1 cellular context compared by ENCODE assay signal in genomic region chr14:58151701-58152568, GRCh38.
TF ChIP-seq lines count a peak whose summit lies in the region.

A gene with protein sequence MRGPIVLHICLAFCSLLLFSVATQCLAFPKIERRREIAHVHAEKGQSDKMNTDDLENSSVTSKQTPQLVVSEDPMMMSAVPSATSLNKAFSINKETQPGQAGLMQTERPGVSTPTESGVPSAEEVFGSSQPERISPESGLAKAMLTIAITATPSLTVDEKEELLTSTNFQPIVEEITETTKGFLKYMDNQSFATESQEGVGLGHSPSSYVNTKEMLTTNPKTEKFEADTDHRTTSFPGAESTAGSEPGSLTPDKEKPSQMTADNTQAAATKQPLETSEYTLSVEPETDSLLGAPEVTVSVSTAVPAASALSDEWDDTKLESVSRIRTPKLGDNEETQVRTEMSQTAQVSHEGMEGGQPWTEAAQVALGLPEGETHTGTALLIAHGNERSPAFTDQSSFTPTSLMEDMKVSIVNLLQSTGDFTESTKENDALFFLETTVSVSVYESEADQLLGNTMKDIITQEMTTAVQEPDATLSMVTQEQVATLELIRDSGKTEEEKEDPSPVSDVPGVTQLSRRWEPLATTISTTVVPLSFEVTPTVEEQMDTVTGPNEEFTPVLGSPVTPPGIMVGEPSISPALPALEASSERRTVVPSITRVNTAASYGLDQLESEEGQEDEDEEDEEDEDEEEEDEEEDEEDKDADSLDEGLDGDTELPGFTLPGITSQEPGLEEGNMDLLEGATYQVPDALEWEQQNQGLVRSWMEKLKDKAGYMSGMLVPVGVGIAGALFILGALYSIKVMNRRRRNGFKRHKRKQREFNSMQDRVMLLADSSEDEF (minus strand): TSS chr14:58152213. CDS start chr14:58139358, 12,855 bp downstream.

TF ChIP-seq in HepG2, 621 proteins besides CTCF, POLR2A, EP300 and RAD21 (continued from another document):
- TF ChIP-seq, protein P1, sequence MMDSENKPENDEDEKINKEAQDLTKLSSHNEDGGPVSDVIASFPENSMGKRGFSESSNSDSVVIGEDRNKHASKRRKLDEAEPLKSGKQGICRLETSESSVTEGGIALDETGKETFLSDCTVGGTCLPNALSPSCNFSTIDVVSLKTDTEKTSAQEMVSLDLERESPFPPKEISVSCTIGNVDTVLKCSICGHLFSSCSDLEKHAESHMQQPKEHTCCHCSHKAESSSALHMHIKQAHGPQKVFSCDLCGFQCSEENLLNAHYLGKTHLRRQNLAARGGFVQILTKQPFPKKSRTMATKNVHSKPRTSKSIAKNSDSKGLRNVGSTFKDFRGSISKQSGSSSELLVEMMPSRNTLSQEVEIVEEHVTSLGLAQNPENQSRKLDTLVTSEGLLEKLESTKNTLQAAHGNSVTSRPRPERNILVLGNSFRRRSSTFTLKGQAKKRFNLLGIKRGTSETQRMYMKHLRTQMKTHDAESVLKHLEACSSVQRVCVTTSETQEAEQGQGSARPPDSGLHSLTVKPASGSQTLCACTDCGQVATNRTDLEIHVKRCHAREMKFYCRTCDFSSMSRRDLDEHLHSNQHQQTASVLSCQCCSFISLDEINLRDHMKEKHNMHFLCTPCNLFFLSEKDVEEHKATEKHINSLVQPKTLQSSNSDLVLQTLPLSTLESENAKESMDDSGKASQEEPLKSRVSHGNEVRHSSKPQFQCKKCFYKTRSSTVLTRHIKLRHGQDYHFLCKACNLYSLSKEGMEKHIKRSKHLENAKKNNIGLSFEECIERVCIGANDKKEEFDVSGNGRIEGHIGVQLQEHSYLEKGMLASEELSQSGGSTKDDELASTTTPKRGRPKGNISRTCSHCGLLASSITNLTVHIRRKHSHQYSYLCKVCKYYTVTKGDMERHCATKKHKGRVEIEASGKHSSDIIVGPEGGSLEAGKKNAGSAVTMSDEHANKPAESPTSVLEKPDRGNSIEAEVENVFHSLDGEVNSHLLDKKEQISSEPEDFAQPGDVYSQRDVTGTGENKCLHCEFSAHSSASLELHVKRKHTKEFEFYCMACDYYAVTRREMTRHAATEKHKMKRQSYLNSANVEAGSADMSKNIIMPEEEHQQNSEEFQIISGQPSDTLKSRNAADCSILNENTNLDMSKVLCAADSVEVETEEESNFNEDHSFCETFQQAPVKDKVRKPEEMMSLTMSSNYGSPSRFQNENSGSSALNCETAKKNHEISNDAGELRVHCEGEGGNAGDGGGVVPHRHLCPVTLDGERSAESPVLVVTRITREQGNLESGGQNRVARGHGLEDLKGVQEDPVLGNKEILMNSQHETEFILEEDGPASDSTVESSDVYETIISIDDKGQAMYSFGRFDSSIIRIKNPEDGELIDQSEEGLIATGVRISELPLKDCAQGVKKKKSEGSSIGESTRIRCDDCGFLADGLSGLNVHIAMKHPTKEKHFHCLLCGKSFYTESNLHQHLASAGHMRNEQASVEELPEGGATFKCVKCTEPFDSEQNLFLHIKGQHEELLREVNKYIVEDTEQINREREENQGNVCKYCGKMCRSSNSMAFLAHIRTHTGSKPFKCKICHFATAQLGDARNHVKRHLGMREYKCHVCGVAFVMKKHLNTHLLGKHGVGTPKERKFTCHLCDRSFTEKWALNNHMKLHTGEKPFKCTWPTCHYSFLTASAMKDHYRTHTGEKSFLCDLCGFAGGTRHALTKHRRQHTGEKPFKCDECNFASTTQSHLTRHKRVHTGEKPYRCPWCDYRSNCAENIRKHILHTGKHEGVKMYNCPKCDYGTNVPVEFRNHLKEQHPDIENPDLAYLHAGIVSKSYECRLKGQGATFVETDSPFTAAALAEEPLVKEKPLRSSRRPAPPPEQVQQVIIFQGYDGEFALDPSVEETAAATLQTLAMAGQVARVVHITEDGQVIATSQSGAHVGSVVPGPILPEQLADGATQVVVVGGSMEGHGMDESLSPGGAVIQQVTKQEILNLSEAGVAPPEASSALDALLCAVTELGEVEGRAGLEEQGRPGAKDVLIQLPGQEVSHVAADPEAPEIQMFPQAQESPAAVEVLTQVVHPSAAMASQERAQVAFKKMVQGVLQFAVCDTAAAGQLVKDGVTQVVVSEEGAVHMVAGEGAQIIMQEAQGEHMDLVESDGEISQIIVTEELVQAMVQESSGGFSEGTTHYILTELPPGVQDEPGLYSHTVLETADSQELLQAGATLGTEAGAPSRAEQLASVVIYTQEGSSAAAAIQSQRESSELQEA (CRISPR knock-in tag; IDR thresholded peaks at IDR 0.05; ENCODE audit: not compliant biosample characterization): no peak
- peak; percentile 17; the same call in 1 of the 2 replicates for TF ChIP-seq ZFP91 (CRISPR knock-in tag; IDR thresholded peaks at IDR 0.05; ENCODE audit: borderline replicate concordance)
- no peak for TF ChIP-seq AGO2 (optimal IDR thresholded peaks at IDR 0.05; ENCODE audit: low read depth, low read length)
- no peak for TF ChIP-seq KDM2A (CRISPR knock-in tag; IDR thresholded peaks at IDR 0.05; ENCODE audit: borderline replicate concordance, low read depth)
- TF ChIP-seq ASH2L (IDR thresholded peaks at IDR 0.05; ENCODE audit: insufficient read length, low read depth, low read length): peak; percentile 28
- no peak for TF ChIP-seq PCBP1 (IDR thresholded peaks at IDR 0.05; ENCODE audit: borderline replicate concordance, low read depth, low read length)
- TF ChIP-seq, protein P2, sequence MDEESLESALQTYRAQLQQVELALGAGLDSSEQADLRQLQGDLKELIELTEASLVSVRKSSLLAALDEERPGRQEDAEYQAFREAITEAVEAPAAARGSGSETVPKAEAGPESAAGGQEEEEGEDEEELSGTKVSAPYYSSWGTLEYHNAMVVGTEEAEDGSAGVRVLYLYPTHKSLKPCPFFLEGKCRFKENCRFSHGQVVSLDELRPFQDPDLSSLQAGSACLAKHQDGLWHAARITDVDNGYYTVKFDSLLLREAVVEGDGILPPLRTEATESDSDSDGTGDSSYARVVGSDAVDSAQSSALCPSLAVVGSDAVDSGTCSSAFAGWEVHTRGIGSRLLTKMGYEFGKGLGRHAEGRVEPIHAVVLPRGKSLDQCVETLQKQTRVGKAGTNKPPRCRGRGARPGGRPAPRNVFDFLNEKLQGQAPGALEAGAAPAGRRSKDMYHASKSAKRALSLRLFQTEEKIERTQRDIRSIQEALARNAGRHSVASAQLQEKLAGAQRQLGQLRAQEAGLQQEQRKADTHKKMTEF (CRISPR knock-in tag; IDR thresholded peaks at IDR 0.05): no peak
- TF ChIP-seq ZFP1 (CRISPR knock-in tag; IDR thresholded peaks at IDR 0.05): no peak
- no peak for TF ChIP-seq SMC3 (IDR thresholded peaks at IDR 0.05; ENCODE audit: low read length)
- TF ChIP-seq SSRP1 (CRISPR knock-in tag; IDR thresholded peaks at IDR 0.05): no peak
- no peak for TF ChIP-seq TBP (CRISPR knock-in tag; IDR thresholded peaks at IDR 0.05)
- TF ChIP-seq, protein P3, sequence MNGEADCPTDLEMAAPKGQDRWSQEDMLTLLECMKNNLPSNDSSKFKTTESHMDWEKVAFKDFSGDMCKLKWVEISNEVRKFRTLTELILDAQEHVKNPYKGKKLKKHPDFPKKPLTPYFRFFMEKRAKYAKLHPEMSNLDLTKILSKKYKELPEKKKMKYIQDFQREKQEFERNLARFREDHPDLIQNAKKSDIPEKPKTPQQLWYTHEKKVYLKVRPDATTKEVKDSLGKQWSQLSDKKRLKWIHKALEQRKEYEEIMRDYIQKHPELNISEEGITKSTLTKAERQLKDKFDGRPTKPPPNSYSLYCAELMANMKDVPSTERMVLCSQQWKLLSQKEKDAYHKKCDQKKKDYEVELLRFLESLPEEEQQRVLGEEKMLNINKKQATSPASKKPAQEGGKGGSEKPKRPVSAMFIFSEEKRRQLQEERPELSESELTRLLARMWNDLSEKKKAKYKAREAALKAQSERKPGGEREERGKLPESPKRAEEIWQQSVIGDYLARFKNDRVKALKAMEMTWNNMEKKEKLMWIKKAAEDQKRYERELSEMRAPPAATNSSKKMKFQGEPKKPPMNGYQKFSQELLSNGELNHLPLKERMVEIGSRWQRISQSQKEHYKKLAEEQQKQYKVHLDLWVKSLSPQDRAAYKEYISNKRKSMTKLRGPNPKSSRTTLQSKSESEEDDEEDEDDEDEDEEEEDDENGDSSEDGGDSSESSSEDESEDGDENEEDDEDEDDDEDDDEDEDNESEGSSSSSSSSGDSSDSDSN (CRISPR knock-in tag; IDR thresholded peaks at IDR 0.05): peak; percentile 84
- 0 out of 2 replicates have a peak, but pooled peaks have one; percentile 18 for TF ChIP-seq ZBTB38 (CRISPR knock-in tag; IDR thresholded peaks at IDR 0.05)
- 0 out of 2 replicates have a peak, but pooled peaks have one; percentile 29 for TF ChIP-seq TFDP1 (CRISPR knock-in tag; IDR thresholded peaks at IDR 0.05; ENCODE audit: borderline replicate concordance)
- TF ChIP-seq ZSCAN9 (CRISPR knock-in tag; IDR thresholded peaks at IDR 0.05; ENCODE audit: borderline replicate concordance): no peak
- no peak for TF ChIP-seq ZNF549 (CRISPR knock-in tag; IDR thresholded peaks at IDR 0.05)
- TF ChIP-seq NFYB (CRISPR knock-in tag; IDR thresholded peaks at IDR 0.05): peak; percentile 45
- TF ChIP-seq SP2 (CRISPR knock-in tag; IDR thresholded peaks at IDR 0.05): peak; percentile 4; the same call in 1 of the 2 replicates
